ENCODE assay signal across 9 cellular contexts in the genomic region with DNA sequence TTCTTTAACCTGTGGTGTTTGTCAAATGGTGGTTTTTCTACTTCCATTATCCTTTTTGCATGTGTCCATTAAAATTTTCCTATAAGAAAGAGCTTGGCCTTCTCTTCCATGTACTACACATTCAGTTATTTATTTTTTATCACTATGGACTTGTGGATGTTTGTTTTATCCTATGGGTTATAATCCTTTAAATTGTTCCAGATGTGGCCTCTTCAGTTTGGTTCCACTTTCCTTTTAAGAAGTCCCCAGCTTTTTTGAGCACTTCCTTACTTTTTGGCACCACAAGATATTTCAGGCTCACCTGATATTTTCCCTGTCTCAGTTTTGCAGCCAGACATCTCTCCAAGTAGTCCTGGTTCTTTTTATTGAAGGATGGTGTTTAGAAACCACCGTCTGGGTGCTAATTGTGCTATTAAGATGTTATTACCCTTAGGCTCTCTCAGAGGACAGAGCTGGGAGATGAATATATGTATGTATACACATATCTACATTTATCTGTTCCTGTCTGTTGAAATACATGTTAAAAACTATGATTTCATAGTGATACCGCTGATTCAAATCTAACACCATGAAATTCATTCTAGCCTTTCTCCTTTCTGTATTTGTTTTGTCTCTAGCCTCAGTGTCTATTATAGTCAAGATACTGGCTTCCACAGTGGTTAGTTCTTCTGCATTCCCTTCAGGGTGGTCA.
DNase-seq lines count a peak whose midpoint lies in the region; ATAC-seq and TF ChIP-seq lines count a peak whose summit lies in the region.
"Had no signal": no experiment of that assay in that cellular context is flagged by ENCODE, and none has a peak within 500 bp of the region (broad histone marks: within the 10 kb centered on the region; RNA-seq: fewer than 3 reads in every experiment).

No MANE protein-coding gene starts in this region.

- no peak for TF ChIP-seq CTCF in CD4-positive, alpha-beta T cell (IDR thresholded peaks at IDR 0.05)

- POLR2A ChIA-PET in CD4-positive, alpha-beta T cell (lab: Charles Lee): no interaction called here

- H3K4me3 Mint-ChIP-seq in naive B cell: no peak overlapping the region
- no peak overlapping the region for H3K4me3 Mint-ChIP-seq in CD4-positive, alpha-beta T cell

- H3K27ac Mint-ChIP-seq in naive B cell: peak overlapping the region; percentile 29 to 86 (median 66)
- H3K27ac Mint-ChIP-seq in CD4-positive, alpha-beta T cell: no peak overlapping the region

- H3K9me3 Mint-ChIP-seq in naive B cell: no peaks in the 10 kb centered on the region
- no peaks in the 10 kb centered on the region for H3K9me3 Mint-ChIP-seq in CD4-positive, alpha-beta T cell

- H3K9me3 ChIP-seq in CD4-positive, alpha-beta T cell (ENCODE audit: control insufficient read depth, low read length): no peaks in the 10 kb centered on the region

- H3K27me3 Mint-ChIP-seq in naive B cell: no peaks in the 10 kb centered on the region
- no peaks in the 10 kb centered on the region for H3K27me3 Mint-ChIP-seq in CD4-positive, alpha-beta T cell

- CTCF ChIA-PET in CD4-positive, alpha-beta T cell (lab: Charles Lee): no interaction called here

- no peaks in the 10 kb centered on the region for H3K27me3 ChIP-seq in CD4-positive, alpha-beta T cell (ENCODE audit: control insufficient read depth, insufficient read depth, low read length)

- ATAC-seq in GM18868 (IDR thresholded peaks at IDR 0.05; ENCODE audit: unreplicated experiment): peak; percentile 86
- ATAC-seq in GM21737 (IDR thresholded peaks at IDR 0.05; ENCODE audit: unreplicated experiment): peak; percentile 75
- ATAC-seq in HG03439 (IDR thresholded peaks at IDR 0.05; ENCODE audit: unreplicated experiment): peak; percentile 73
- ATAC-seq in naive B cell (ENCODE audit: low read depth in 2 of 2): no peak
- ATAC-seq in CD4-positive, alpha-beta T cell (ENCODE audit: poor library complexity): no peak

- DNase-seq in naive B cell (no peak), SKM-1 (lab: John Stamatoyannopoulos, UW; ENCODE audit: unreplicated experiment) (no peak), cortex of kidney (lab: John Stamatoyannopoulos, UW) (no peak), AG20443 (ENCODE audit: low spot score) (no peak)
- no peak for DNase-seq in CD4-positive, alpha-beta T cell
- DNase-seq: amygdala had no signal

- intact Hi-C loops in CD4-positive, alpha-beta T cell (cut with DNase I, micrococcal nuclease): no loop called here

- no peak overlapping the region for H3K27ac ChIP-seq in CD4-positive, alpha-beta T cell (ENCODE audit: low read depth, low read length)

- peaks cover 5 to 14% of the 10 kb centered on the region in 2 donors for H3K36me3 Mint-ChIP-seq in naive B cell
- peaks cover 21% of the 10 kb centered on the region for H3K36me3 Mint-ChIP-seq in CD4-positive, alpha-beta T cell (ENCODE audit: low read depth)

- H3K4me1 Mint-ChIP-seq in naive B cell: peaks cover 31 to 38% (median 36%) of the 10 kb centered on the region in 3 donors
- H3K4me1 Mint-ChIP-seq in CD4-positive, alpha-beta T cell (ENCODE audit: low read depth): peaks cover 11% of the 10 kb centered on the region

Comparison
In these comparisons a context has a peak if more than half of its experiments do, and no peak if none do; other contexts are left out.
1. ATAC-seq: peak in GM18868 (single experiment), GM21737 (single experiment) and HG03439 (single experiment); none in naive B cell (0 of 2) and CD4-positive, alpha-beta T cell (single experiment).